Comparison of ENCODE assay signal across 8 cellular contexts in the genomic region with DNA sequence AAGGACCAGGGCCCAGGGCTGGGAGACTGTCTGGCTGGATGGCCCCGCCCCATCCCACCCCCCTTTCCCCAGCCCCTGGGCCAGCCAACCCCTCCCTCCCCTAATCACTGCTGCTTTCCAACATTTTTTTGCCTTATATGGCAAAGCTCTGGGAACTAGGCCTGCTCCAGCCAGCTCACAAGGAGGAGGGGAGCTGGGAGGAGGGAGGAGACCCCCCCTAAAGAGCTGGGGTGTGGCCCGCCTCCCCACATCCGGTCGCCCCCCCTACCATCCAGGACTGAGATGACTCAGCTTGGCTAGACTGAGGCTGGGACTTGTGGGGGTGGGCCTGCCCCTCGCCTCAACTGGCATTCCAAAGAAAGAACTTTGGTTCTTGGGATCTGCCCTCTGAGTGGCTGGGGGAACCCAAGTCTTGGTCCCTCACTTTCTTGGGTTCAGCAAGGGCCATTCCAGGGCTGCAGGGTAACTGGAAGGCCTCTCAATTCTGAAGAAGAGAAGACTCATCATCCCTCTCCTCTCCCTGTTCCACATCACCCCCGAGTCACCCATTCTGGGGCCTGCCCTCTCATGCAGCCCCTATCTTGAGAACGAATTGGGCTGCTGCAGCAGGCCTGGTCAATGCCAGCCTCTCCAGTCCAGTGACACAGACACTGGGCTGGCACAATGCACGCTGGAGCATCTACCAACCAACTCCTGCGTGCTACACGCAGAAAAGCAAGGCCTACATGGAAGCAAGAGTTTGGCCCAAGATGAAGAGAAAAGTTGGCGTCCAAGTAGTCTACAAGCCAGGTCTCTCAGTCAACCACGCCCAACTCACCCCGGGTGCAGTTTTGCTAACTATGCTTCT. TPM values are rescaled to one million over a fixed set of nuclear protein-coding genes. Genes with fewer than 3 reads are reported as not detected.
DNase-seq lines count a peak whose midpoint lies in the region; FAIRE-seq and TF ChIP-seq lines count a peak whose summit lies in the region.

No MANE protein-coding gene starts in this region.

- no peak overlapping the region for H2BK20ac ChIP-seq in H1 (ENCODE audit: low read length)

- H3K14ac ChIP-seq in H1 (ENCODE audit: insufficient read length) = no peak overlapping the region

- H2BK12ac ChIP-seq in H1 (ENCODE audit: low read depth, low read length) = peak overlapping the region; percentile 27; the same call in 1 of the 2 replicates

- H3K18ac ChIP-seq in H1 (ENCODE audit: extremely low read depth, low read length) = peak overlapping the region; percentile 90

- H2AFZ ChIP-seq in H1 (ENCODE audit: low read length) = no peak overlapping the region

- peak overlapping the region; percentile 82 to 86 for H3K4me2 ChIP-seq in H1 (ENCODE audit: insufficient read depth in 1 of 2, low read depth in 2 of 2, low read length in 2 of 2)

- no peak for TF ChIP-seq CTCF in H1 (IDR thresholded peaks at IDR 0.05; ENCODE audit: control extremely low read depth in 1 of 3, insufficient read depth in 1 of 3, low read depth in 1 of 3, low read length in 3 of 3)

- H4K20me1 ChIP-seq in H1 (replicated peaks in 1 of 2; ENCODE audit: control insufficient read depth in 1 of 2, insufficient read depth in 2 of 2, low read length in 2 of 2) = peaks cover 13 to 22% of the 10 kb centered on the region in 2 experiments

- peaks cover 17 to 45% (median 30%) of the 10 kb centered on the region in 4 experiments for H3K36me3 ChIP-seq in H1 (ENCODE audit: control insufficient read depth in 2 of 4, insufficient read depth in 4 of 4, low read length in 3 of 4)
- H3K36me3 ChIP-seq in mesodermal cell (ENCODE audit: control insufficient read depth, insufficient read depth, low read length) = peaks cover 29% of the 10 kb centered on the region

- 3% methylated on average over 9 of the region's 13 CpGs; no CpG with 5 or more reads in 1 of the 2 experiments for WGBS in H1 (ENCODE audit: extremely low coverage in 1 of 2, insufficient coverage in 1 of 2, insufficient read length in 1 of 2, insufficient replicate concordance in 2 of 2, low coverage in 1 of 2, low lambda C conversion rate in 2 of 2, missing lambda C conversion rate in 1 of 2), 2 experiments
- 0% methylated on average over 3 to 4 of the region's 13 CpGs for WGBS in mesodermal cell (ENCODE audit: insufficient coverage in 2 of 2), 2 experiments

- peak overlapping the region; percentile 91 for H4K91ac ChIP-seq in H1 (replicated peaks; ENCODE audit: insufficient read length, low read length)

- peaks cover 5% of the 10 kb centered on the region; the same call in 1 of the 2 replicates for H3K23me2 ChIP-seq in H1 (ENCODE audit: low read depth, low read length)

- H3K23ac ChIP-seq in H1 (ENCODE audit: insufficient read length) = no peak overlapping the region

- CTCF ChIA-PET in H1 (lab: Charles Lee; ENCODE audit: partially characterized antibody) = no interaction called here

- peaks cover 8 to 50% of the 10 kb centered on the region in 2 experiments; a peak in 3 of 4 replicates for H3K79me2 ChIP-seq in H1 (ENCODE audit: control insufficient read depth in 1 of 2, insufficient read depth in 2 of 2, low read length in 2 of 2)

- peak overlapping the region; percentile 79 for H4K8ac ChIP-seq in H1 (ENCODE audit: extremely low read depth, insufficient read depth, low read length)

- H3K79me1 ChIP-seq in H1 (ENCODE audit: low read depth, low read length) = peaks cover 3% of the 10 kb centered on the region; the same call in 1 of the 2 replicates

- no peaks in the 10 kb centered on the region for H3K9me3 ChIP-seq in H1 (ENCODE audit: insufficient read depth in 2 of 2, low read depth in 1 of 2, low read length in 1 of 2)
- no peaks in the 10 kb centered on the region for H3K9me3 ChIP-seq in mesodermal cell (ENCODE audit: control insufficient read depth, low read length)

- DNase-seq in NCI-H345 (lab: John Stamatoyannopoulos, UW) (peak; percentile 35), NCI-H345 treated with DMSO at 0.1 percent for 48 hours (lab: John Stamatoyannopoulos, UW; ENCODE audit: unreplicated experiment) (no peak), NCI-H2227 (lab: John Stamatoyannopoulos, UW; ENCODE audit: unreplicated experiment) (peak; percentile 79), H1 (ENCODE audit: low read depth in 1 of 2, low spot score in 2 of 2) (peak in 1 of 2 experiments; percentile 65), DMS114 treated with DMSO at 0.1 percent for 48 hours (lab: John Stamatoyannopoulos, UW; ENCODE audit: unreplicated experiment) (no peak)
- peak; percentile 86 for DNase-seq in activated CD8-positive, alpha-beta memory T cell treated with anti-CD3 and anti-CD28 coated beads for 24 hours
- DNase-seq in stimulated activated CD8-positive, alpha-beta memory T cell treated with anti-CD3 and anti-CD28 coated beads, Interleukin-2, amount 100 ng/mL, for 1 hour (ENCODE audit: low read depth in 2 of 2) = peak; percentile 53 to 58

- TF ChIP-seq RAD21 in H1 (IDR thresholded peaks at IDR 0.05 in 1 of 2, conservative IDR thresholded peaks at IDR 0.05 in 1 of 2; ENCODE audit: low read depth in 2 of 2, low read length in 2 of 2) = no peak

- POLR2A ChIA-PET in H1 (lab: Charles Lee; ENCODE audit: partially characterized antibody) = interaction anchor here (0.9 to 11.8 kb wide), 11 partner anchors 8 to 421 kb away, joined by 3 to 348 read pairs (median 3); partner anchors contain the start of genes DNASE1L1, EMD, HCFC1 and RPL10

- H2BK5ac ChIP-seq in H1 (ENCODE audit: low read depth, low read length) = peak overlapping the region; percentile 96

- peak overlapping the region; percentile 82 to 96 (median 90) for H3K4me3 ChIP-seq in H1 (ENCODE audit: extremely low read depth in 1 of 4, insufficient read depth in 2 of 4, low read depth in 3 of 4, low read length in 4 of 4)
- peak overlapping the region; percentile 62 for H3K4me3 ChIP-seq in mesodermal cell (ENCODE audit: extremely low read depth, insufficient read depth, low read length, poor library complexity, severe bottlenecking)

- peak in 1 of 2 experiments; percentile 61; a peak in 1 of 3 replicates for TF ChIP-seq EP300 in H1 (IDR thresholded peaks at IDR 0.05; ENCODE audit: borderline replicate concordance in 1 of 2, low read depth in 2 of 2, low read length in 2 of 2)

- H3K27me3 ChIP-seq in H1 (replicated peaks in 1 of 4; ENCODE audit: control insufficient read depth in 3 of 4, extremely low read depth in 1 of 4, insufficient read depth in 3 of 4, low read length in 3 of 4) = no peaks in the 10 kb centered on the region; a peak in 2 of 7 replicates

- no peak for FAIRE-seq in H1 (lab: Jason Lieb, UNC)

- H3K4me1 ChIP-seq in H1 (replicated peaks in 1 of 4; ENCODE audit: control insufficient read depth in 3 of 4, insufficient read depth in 4 of 4, low read length in 3 of 4) (peaks cover 0 to 15% (median 10%) of the 10 kb centered on the region in 4 experiments; a peak in 6 of 7 replicates), mesodermal cell (ENCODE audit: control insufficient read depth, insufficient read depth, low read length, poor library complexity, severe bottlenecking) (peaks cover 21% of the 10 kb centered on the region)

- peak overlapping the region; percentile 78 for H2BK120ac ChIP-seq in H1 (replicated peaks; ENCODE audit: low read depth, low read length)

- no peak overlapping the region for H2BK15ac ChIP-seq in H1 (ENCODE audit: low read length)

- peak overlapping the region; percentile 82 for H3K56ac ChIP-seq in H1 (replicated peaks; ENCODE audit: insufficient read length, low read depth, low read length)

- H4K5ac ChIP-seq in H1 (ENCODE audit: insufficient read length, low read depth, low read length) = peak overlapping the region; percentile 67

- H3K4ac ChIP-seq in H1 (replicated peaks; ENCODE audit: insufficient read length, low read depth, low read length) = peak overlapping the region; percentile 94

- peak in 1 of 2 experiments; percentile 78; a peak in 2 of 3 replicates for TF ChIP-seq POLR2A in H1 (IDR thresholded peaks at IDR 0.05; ENCODE audit: control extremely low read depth in 1 of 2, low read depth in 2 of 2, low read length in 2 of 2)

- 0 out of 2 replicates have a peak overlapping the region, but pooled peaks have one; percentile 82 for H2AK5ac ChIP-seq in H1 (ENCODE audit: low read depth, low read length)

- H3K27ac ChIP-seq in H1 (ENCODE audit: low read depth, low read length) (peak overlapping the region; percentile 97), mesodermal cell (ENCODE audit: low read depth, low read length, severe bottlenecking) (peak overlapping the region; percentile 96)

- H3K9ac ChIP-seq in H1 (replicated peaks in 1 of 4; ENCODE audit: extremely low read depth in 1 of 4, low read depth in 3 of 4, low read length in 3 of 4) = peak overlapping the region; percentile 90 to 97 (median 92)

RNA-seq across cellular contexts. Expression of gene FLNA, which starts 4.8 kb away (rescaled TPM):
- 925 and 957 TPM in 2 replicates for total RNA-seq in H1 (2021; fragmentation: NEBNext Ultra II Directional; extraction: Animal tissue kit (Norgen Biotek cat#: 25700))
- polyA plus RNA-seq in H1 (2011; rRNA removed) = 315 and 451 TPM in 2 replicates
- 251 TPM for polyA plus RNA-seq in H1 (2011; cell fraction: cytosol; rRNA removed)
- polyA plus RNA-seq in H1 (2011; cell fraction: nucleus; rRNA removed) = 1,759 TPM
- 767 to 1,094 TPM (median 1,076 TPM) in 4 replicates for polyA plus RNA-seq in H1 (2012, experiment 1 of 2)
- 883 TPM for polyA plus RNA-seq in H1 (2012, experiment 2 of 2)
- polyA plus RNA-seq in H1 (2013, experiment 1 of 2) = 705 TPM
- polyA plus RNA-seq in H1 (2013, experiment 2 of 2) = 715 TPM
- polyA minus RNA-seq in H1 (2011; rRNA and poly(A)+ RNA removed) = 1,078 and 1,259 TPM in 2 replicates
- 972 TPM for polyA minus RNA-seq in H1 (2011; cell fraction: cytosol; rRNA and poly(A)+ RNA removed)
- 786 TPM for polyA minus RNA-seq in H1 (2011; cell fraction: nucleus; rRNA and poly(A)+ RNA removed)
- 684 TPM for polyA plus RNA-seq in mesodermal cell (2013, experiment 1 of 2)
- polyA plus RNA-seq in mesodermal cell (2013, experiment 2 of 2) = 564 TPM

RNA-seq across cellular contexts. Expression of gene EMD, which starts 9.4 kb away (rescaled TPM):
- total RNA-seq in H1 (2021; fragmentation: NEBNext Ultra II Directional; extraction: Animal tissue kit (Norgen Biotek cat#: 25700)) = 104 and 109 TPM in 2 replicates
- 45.5 and 128 TPM in 2 replicates for polyA plus RNA-seq in H1 (2011; rRNA removed)
- polyA plus RNA-seq in H1 (2011; cell fraction: cytosol; rRNA removed) = 88.6 TPM
- 218 TPM for polyA plus RNA-seq in H1 (2011; cell fraction: nucleus; rRNA removed)
- polyA plus RNA-seq in H1 (2012, experiment 1 of 2) = 84.6 to 114 TPM (median 106 TPM) in 4 replicates
- 104 TPM for polyA plus RNA-seq in H1 (2012, experiment 2 of 2)
- 71.7 TPM for polyA plus RNA-seq in H1 (2013, experiment 1 of 2)
- polyA plus RNA-seq in H1 (2013, experiment 2 of 2) = 72.0 TPM
- polyA minus RNA-seq in H1 (2011; rRNA and poly(A)+ RNA removed) = 21.4 and 56.1 TPM in 2 replicates
- 62.9 TPM for polyA minus RNA-seq in H1 (2011; cell fraction: cytosol; rRNA and poly(A)+ RNA removed)
- polyA minus RNA-seq in H1 (2011; cell fraction: nucleus; rRNA and poly(A)+ RNA removed) = 71.8 TPM
- 86.7 TPM for polyA plus RNA-seq in mesodermal cell (2013, experiment 1 of 2)
- polyA plus RNA-seq in mesodermal cell (2013, experiment 2 of 2) = 71.3 TPM

RNA-seq across cellular contexts. Expression of gene RPL10, which starts 28.5 kb away (rescaled TPM):
- total RNA-seq in H1 (2021; fragmentation: NEBNext Ultra II Directional; extraction: Animal tissue kit (Norgen Biotek cat#: 25700)) = 2,633 and 2,739 TPM in 2 replicates
- 4,127 and 4,293 TPM in 2 replicates for polyA plus RNA-seq in H1 (2011; rRNA removed)
- 5,761 TPM for polyA plus RNA-seq in H1 (2011; cell fraction: cytosol; rRNA removed)
- 3,153 TPM for polyA plus RNA-seq in H1 (2011; cell fraction: nucleus; rRNA removed)
- 3,130 to 3,861 TPM (median 3,536 TPM) in 4 replicates for polyA plus RNA-seq in H1 (2012, experiment 1 of 2)
- polyA plus RNA-seq in H1 (2012, experiment 2 of 2) = 7,339 TPM
- polyA plus RNA-seq in H1 (2013, experiment 1 of 2) = 3,375 TPM
- polyA plus RNA-seq in H1 (2013, experiment 2 of 2) = 3,168 TPM
- polyA minus RNA-seq in H1 (2011; rRNA and poly(A)+ RNA removed) = 1,237 and 1,471 TPM in 2 replicates
- polyA minus RNA-seq in H1 (2011; cell fraction: cytosol; rRNA and poly(A)+ RNA removed) = 1,290 TPM
- polyA minus RNA-seq in H1 (2011; cell fraction: nucleus; rRNA and poly(A)+ RNA removed) = 850 TPM
- polyA plus RNA-seq in mesodermal cell (2013, experiment 1 of 2) = 3,353 TPM
- 3,098 TPM for polyA plus RNA-seq in mesodermal cell (2013, experiment 2 of 2)

RNA-seq across cellular contexts. Expression of gene DNASE1L1, which starts 39.4 kb away (rescaled TPM):
- 8.7 and 10.3 TPM in 2 replicates for total RNA-seq in H1 (2021; fragmentation: NEBNext Ultra II Directional; extraction: Animal tissue kit (Norgen Biotek cat#: 25700))
- 30.0 and 30.4 TPM in 2 replicates for polyA plus RNA-seq in H1 (2011; rRNA removed)
- polyA plus RNA-seq in H1 (2011; cell fraction: cytosol; rRNA removed) = 20.6 TPM
- polyA plus RNA-seq in H1 (2011; cell fraction: nucleus; rRNA removed) = 28.3 TPM
- polyA plus RNA-seq in H1 (2012, experiment 1 of 2) = 9.6 to 18.4 TPM (median 16.1 TPM) in 4 replicates
- 12.0 TPM for polyA plus RNA-seq in H1 (2012, experiment 2 of 2)
- 9.0 TPM for polyA plus RNA-seq in H1 (2013, experiment 1 of 2)
- polyA plus RNA-seq in H1 (2013, experiment 2 of 2) = 9.1 TPM
- 11.0 and 12.5 TPM in 2 replicates for polyA minus RNA-seq in H1 (2011; rRNA and poly(A)+ RNA removed)
- 10.4 TPM for polyA minus RNA-seq in H1 (2011; cell fraction: cytosol; rRNA and poly(A)+ RNA removed)
- 7.4 TPM for polyA minus RNA-seq in H1 (2011; cell fraction: nucleus; rRNA and poly(A)+ RNA removed)
- 20.7 TPM for polyA plus RNA-seq in mesodermal cell (2013, experiment 1 of 2)
- 18.9 TPM for polyA plus RNA-seq in mesodermal cell (2013, experiment 2 of 2)

RNA-seq across cellular contexts. Expression of gene TAFAZZIN, which starts 41.7 kb away (rescaled TPM):
- total RNA-seq in H1 (2021; fragmentation: NEBNext Ultra II Directional; extraction: Animal tissue kit (Norgen Biotek cat#: 25700)) = 23.9 and 25.3 TPM in 2 replicates
- polyA plus RNA-seq in H1 (2011; rRNA removed) = 28.6 and 42.8 TPM in 2 replicates
- polyA plus RNA-seq in H1 (2011; cell fraction: cytosol; rRNA removed) = 41.9 TPM
- polyA plus RNA-seq in H1 (2011; cell fraction: nucleus; rRNA removed) = 150 TPM
- 23.5 to 41.0 TPM (median 34.1 TPM) in 4 replicates for polyA plus RNA-seq in H1 (2012, experiment 1 of 2)
- polyA plus RNA-seq in H1 (2012, experiment 2 of 2) = 26.1 TPM
- 28.9 TPM for polyA plus RNA-seq in H1 (2013, experiment 1 of 2)
- polyA plus RNA-seq in H1 (2013, experiment 2 of 2) = 26.1 TPM
- 13.4 and 17.8 TPM in 2 replicates for polyA minus RNA-seq in H1 (2011; rRNA and poly(A)+ RNA removed)
- polyA minus RNA-seq in H1 (2011; cell fraction: cytosol; rRNA and poly(A)+ RNA removed) = 19.6 TPM
- 34.1 TPM for polyA minus RNA-seq in H1 (2011; cell fraction: nucleus; rRNA and poly(A)+ RNA removed)
- 38.4 TPM for polyA plus RNA-seq in mesodermal cell (2013, experiment 1 of 2)
- polyA plus RNA-seq in mesodermal cell (2013, experiment 2 of 2) = 28.4 TPM

Comparison
In these comparisons a context has a peak if more than half of its experiments do, and no peak if none do; other contexts are left out.
1. DNase-seq: peak in NCI-H345 (single experiment), NCI-H2227 (single experiment), activated CD8-positive, alpha-beta memory T cell treated with anti-CD3 and anti-CD28 coated beads for 24 hours (single experiment) and stimulated activated CD8-positive, alpha-beta memory T cell treated with anti-CD3 and anti-CD28 coated beads, Interleukin-2, amount 100 ng/mL, for 1 hour (2 of 2); none in NCI-H345 treated with DMSO at 0.1 percent for 48 hours (single experiment) and DMS114 treated with DMSO at 0.1 percent for 48 hours (single experiment).